ENCODE assay signal across 8 cellular contexts in genomic region chr10:6445671-6446278, GRCh38.
DNase-seq lines count a peak whose midpoint lies in the region; ATAC-seq and TF ChIP-seq lines count a peak whose summit lies in the region.

No MANE protein-coding gene starts in this region.

- CTCF ChIA-PET in CD4-positive, alpha-beta T cell (lab: Charles Lee): interaction anchor here (0.7 to 2.0 kb wide), 9 partner anchors 133 to 360 kb away, joined by 3 to 8 read pairs (median 5); no protein-coding TSS in a partner anchor
- CTCF ChIA-PET in WTC11 (lab: Charles Lee): interaction anchor here (0.6 to 2.2 kb wide), 11 partner anchors 10 to 234 kb away, joined by 3 to 14 read pairs (median 4); partner anchors contain the start of gene PRKCQ

- peaks cover 75% of the 10 kb centered on the region for H3K36me3 Mint-ChIP-seq in CD4-positive, alpha-beta T cell (ENCODE audit: low read depth)
- peaks cover 15% of the 10 kb centered on the region for H3K36me3 Mint-ChIP-seq in WTC11

- H3K27ac Mint-ChIP-seq in CD4-positive, alpha-beta T cell: peak overlapping the region; percentile 68
- 0 out of 2 replicates have a peak overlapping the region, but pooled peaks have one; percentile 49 for H3K27ac Mint-ChIP-seq in WTC11

- no peaks in the 10 kb centered on the region for H3K9me3 ChIP-seq in CD4-positive, alpha-beta T cell (ENCODE audit: control insufficient read depth, low read length)

- no peak overlapping the region for H3K4me3 ChIP-seq in cardiac fibroblast (replicated peaks in 1 of 2; ENCODE audit: low read depth in 2 of 2, low read length in 2 of 2)

- peak; percentile 27 to 67 (median 57) for DNase-seq in CD4-positive, alpha-beta T cell
- DNase-seq in HUDEP-2 (lab: John Stamatoyannopoulos, UW; ENCODE audit: unreplicated experiment in 76 of 76) (peak in 62 of 76 experiments; percentile 3 to 75 (median 38)), WTC11 (ENCODE audit: low spot score) (peak; percentile 51), cardiac fibroblast (ENCODE audit: low read depth in 2 of 2) (peak; percentile 43 to 56), left kidney (ENCODE audit: low read depth, low spot score) (peak; percentile 65)
- peak; percentile 34 to 37 (median 34) for DNase-seq in stimulated activated CD4-positive, alpha-beta T cell treated with anti-CD3 and anti-CD28 coated beads, TNF-alpha, amount 100 ng/mL, for 48 hours (ENCODE audit: low read depth in 3 of 3)

- intact Hi-C loops in CD4-positive, alpha-beta T cell (cut with DNase I, micrococcal nuclease): loop anchor here (1.0 to 5.0 kb wide), 6 partner anchors 135 to 233 kb away; partner anchors contain the start of gene PRKCQ (in 1 of the 2)

- POLR2A ChIA-PET in CD4-positive, alpha-beta T cell (lab: Charles Lee): interaction anchor here (0.8 to 2.1 kb wide), 3 partner anchors 141 to 149 kb away, joined by 3 to 6 read pairs (median 4); no protein-coding TSS in a partner anchor
- POLR2A ChIA-PET in WTC11 (lab: Charles Lee): interaction anchor here (0.6 kb wide), 1 partner anchor 268 kb away, joined by 3 read pairs; no protein-coding TSS in a partner anchor

- no peak overlapping the region for H3K4me3 Mint-ChIP-seq in CD4-positive, alpha-beta T cell
- no peak overlapping the region for H3K4me3 Mint-ChIP-seq in WTC11

- peaks cover 30% of the 10 kb centered on the region for H3K4me1 Mint-ChIP-seq in CD4-positive, alpha-beta T cell (ENCODE audit: low read depth)
- peaks cover 5% of the 10 kb centered on the region; the same call in 1 of the 2 replicates for H3K4me1 Mint-ChIP-seq in WTC11

- H3K27ac ChIP-seq in CD4-positive, alpha-beta T cell (ENCODE audit: low read depth, low read length): no peak overlapping the region

- TF ChIP-seq CTCF in CD4-positive, alpha-beta T cell (IDR thresholded peaks at IDR 0.05): peak; percentile 77
- TF ChIP-seq CTCF in WTC11 (IDR thresholded peaks at IDR 0.05) (no peak), cardiac fibroblast (IDR thresholded peaks at IDR 0.05; ENCODE audit: low read depth, low read length) (peak; percentile 45)

- H3K27me3 Mint-ChIP-seq in CD4-positive, alpha-beta T cell: no peaks in the 10 kb centered on the region
- no peaks in the 10 kb centered on the region for H3K27me3 Mint-ChIP-seq in WTC11 (ENCODE audit: low read depth)

- peak; percentile 64 for ATAC-seq in CD4-positive, alpha-beta T cell (ENCODE audit: poor library complexity)
- ATAC-seq in WTC11: peak; percentile 48; the same call in 1 of the 2 replicates
- no peak for ATAC-seq in GM18517 (IDR thresholded peaks at IDR 0.05; ENCODE audit: unreplicated experiment)
- no peak for ATAC-seq in HG03571 (IDR thresholded peaks at IDR 0.05; ENCODE audit: unreplicated experiment)

- H3K27me3 ChIP-seq in CD4-positive, alpha-beta T cell (ENCODE audit: control insufficient read depth, insufficient read depth, low read length): no peaks in the 10 kb centered on the region

- no peaks in the 10 kb centered on the region for H3K9me3 Mint-ChIP-seq in CD4-positive, alpha-beta T cell
- no peaks in the 10 kb centered on the region for H3K9me3 Mint-ChIP-seq in WTC11

TF ChIP-seq in WTC11, 78 proteins besides CTCF, POLR2A, EP300 and RAD21:
- no peak for TF ChIP-seq ZNF425 (CRISPR knock-in tag; conservative IDR thresholded peaks at IDR 0.05)
TF ChIP-seq in WTC11: peak in this region for 0.

Comparison
In these comparisons a context has a peak if more than half of its experiments do, and no peak if none do; other contexts are left out.
1. ATAC-seq: peak in CD4-positive, alpha-beta T cell (single experiment) and WTC11 (single experiment); none in GM18517 (single experiment) and HG03571 (single experiment).
2. Peak in every context shown above with its lines, with median percentiles within 50 percentile points of each other: DNase-seq.